In the genomic region with DNA sequence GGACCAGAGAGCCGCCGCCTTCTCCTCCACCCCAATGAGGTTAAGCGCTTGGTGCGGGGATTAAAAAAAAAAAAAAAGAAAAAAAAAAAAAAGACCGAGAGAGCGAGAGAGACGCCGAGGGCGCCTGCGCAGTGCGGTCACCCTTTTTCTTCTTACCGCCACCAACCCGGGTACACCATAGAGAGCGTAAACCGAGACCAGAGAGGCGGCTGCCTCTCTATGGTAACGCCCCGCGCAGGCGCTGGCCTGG, we compare ENCODE assay signal across 1 cellular context.
TF ChIP-seq lines count a peak whose summit lies in the region.

CLASP1 (minus strand) TSS at position 61 of the 250 bp plus-strand sequence. CDS start 43,567 bp downstream, outside the sequence.

TF ChIP-seq in K562, 482 proteins besides CTCF, POLR2A, EP300 and RAD21 (continued from another document):
- peak in 1 of 3 experiments; percentile 30 for TF ChIP-seq YY1 (IDR thresholded peaks at IDR 0.05; ENCODE audit: borderline replicate concordance in 1 of 3, control insufficient read depth in 1 of 3, extremely low read depth in 1 of 3, insufficient read depth in 3 of 3, insufficient read length in 1 of 3, insufficient replicate concordance in 2 of 3, low read depth in 1 of 3, low read length in 2 of 3)
- no peak for TF ChIP-seq NBN (IDR thresholded peaks at IDR 0.05; ENCODE audit: low read depth)
- TF ChIP-seq TARDBP (IDR thresholded peaks at IDR 0.05), result no peak
- TF ChIP-seq RFX1 (IDR thresholded peaks at IDR 0.05), result peak; percentile 82
- peak; percentile 89 for TF ChIP-seq SNIP1 (IDR thresholded peaks at IDR 0.05; ENCODE audit: low read depth)
- TF ChIP-seq NRF1 (conservative IDR thresholded peaks at IDR 0.05 in 1 of 2, IDR thresholded peaks at IDR 0.05 in 1 of 2), result peak; percentile 98
- TF ChIP-seq ARID3A (IDR thresholded peaks at IDR 0.05; ENCODE audit: borderline replicate concordance, low read depth, low read length), result 0 out of 2 replicates have a peak, but pooled peaks have one; percentile 52
- TF ChIP-seq, protein P1, sequence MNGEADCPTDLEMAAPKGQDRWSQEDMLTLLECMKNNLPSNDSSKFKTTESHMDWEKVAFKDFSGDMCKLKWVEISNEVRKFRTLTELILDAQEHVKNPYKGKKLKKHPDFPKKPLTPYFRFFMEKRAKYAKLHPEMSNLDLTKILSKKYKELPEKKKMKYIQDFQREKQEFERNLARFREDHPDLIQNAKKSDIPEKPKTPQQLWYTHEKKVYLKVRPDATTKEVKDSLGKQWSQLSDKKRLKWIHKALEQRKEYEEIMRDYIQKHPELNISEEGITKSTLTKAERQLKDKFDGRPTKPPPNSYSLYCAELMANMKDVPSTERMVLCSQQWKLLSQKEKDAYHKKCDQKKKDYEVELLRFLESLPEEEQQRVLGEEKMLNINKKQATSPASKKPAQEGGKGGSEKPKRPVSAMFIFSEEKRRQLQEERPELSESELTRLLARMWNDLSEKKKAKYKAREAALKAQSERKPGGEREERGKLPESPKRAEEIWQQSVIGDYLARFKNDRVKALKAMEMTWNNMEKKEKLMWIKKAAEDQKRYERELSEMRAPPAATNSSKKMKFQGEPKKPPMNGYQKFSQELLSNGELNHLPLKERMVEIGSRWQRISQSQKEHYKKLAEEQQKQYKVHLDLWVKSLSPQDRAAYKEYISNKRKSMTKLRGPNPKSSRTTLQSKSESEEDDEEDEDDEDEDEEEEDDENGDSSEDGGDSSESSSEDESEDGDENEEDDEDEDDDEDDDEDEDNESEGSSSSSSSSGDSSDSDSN (IDR thresholded peaks at IDR 0.05; ENCODE audit: borderline replicate concordance in 1 of 2, low read depth in 2 of 2, low read length in 2 of 2), result 0 out of 4 replicates have a peak, but pooled peaks of 1 of the 2 experiments have one; percentile 71
- TF ChIP-seq NEUROD1 (IDR thresholded peaks at IDR 0.05; ENCODE audit: borderline replicate concordance, low read depth, low read length, partially characterized antibody), result peak; percentile 52
- TF ChIP-seq SMAD4 (CRISPR knock-in tag; conservative IDR thresholded peaks at IDR 0.05), result peak; percentile 69; the same call in 1 of the 2 replicates
- TF ChIP-seq SP2 (IDR thresholded peaks at IDR 0.05; ENCODE audit: extremely low read depth, low read depth, low read length, poor library complexity, severe bottlenecking), result peak; percentile 93
- TF ChIP-seq ZNF384 (IDR thresholded peaks at IDR 0.05; ENCODE audit: low read depth, low read length), result peak; percentile 96
